Comparison of ENCODE assay signal across 18 cellular contexts in genomic region chrX:41946973-41947612, GRCh38. TPM values are rescaled to one million over a fixed set of nuclear protein-coding genes. Genes with fewer than 3 reads are reported as not detected.
DNase-seq lines count a peak whose midpoint lies in the region; ATAC-seq, FAIRE-seq and TF ChIP-seq lines count a peak whose summit lies in the region.
"Had no signal": no experiment of that assay in that cellular context is flagged by ENCODE, and none has a peak within 500 bp of the region (broad histone marks: within the 10 kb centered on the region; RNA-seq: fewer than 3 reads in every experiment).

No MANE protein-coding gene starts in this region.

- no peak overlapping the region for H3K4me3 ChIP-seq in A549
- H3K4me3 ChIP-seq in HEK293 (ENCODE audit: low read depth, low read length) = no peak overlapping the region
- no peak overlapping the region for H3K4me3 ChIP-seq in WERI-Rb-1 (ENCODE audit: low read depth, low read length)
- peak overlapping the region; percentile 26; the same call in 1 of the 2 replicates for H3K4me3 ChIP-seq in iPS-20b (ENCODE audit: low read length)
- H3K4me3 ChIP-seq in osteoblast (ENCODE audit: insufficient read depth, low read length) = no peak overlapping the region
- H3K4me3 ChIP-seq: upper lobe of right lung had no signal

- TF ChIP-seq CTCF in A549 (IDR thresholded peaks at IDR 0.05) (no peak), HEK293 (tag by site-specific recombination; IDR thresholded peaks at IDR 0.05) (no peak), WERI-Rb-1 (IDR thresholded peaks at IDR 0.05; ENCODE audit: low read depth, low read length) (no peak), osteoblast (IDR thresholded peaks at IDR 0.05; ENCODE audit: extremely low read depth, low read depth, low read length) (no peak)

- peak overlapping the region; percentile 61 for H3K9ac ChIP-seq in iPS-20b (ENCODE audit: low read depth, low read length)

- H3K9me3 ChIP-seq in A549 = no peaks in the 10 kb centered on the region
- no peaks in the 10 kb centered on the region for H3K9me3 ChIP-seq in HEK293 (ENCODE audit: control insufficient read depth, insufficient read depth, low read depth, low read length)
- no peaks in the 10 kb centered on the region for H3K9me3 ChIP-seq in WERI-Rb-1 (ENCODE audit: severe bottlenecking)
- no peaks in the 10 kb centered on the region for H3K9me3 ChIP-seq in iPS-20b (ENCODE audit: insufficient read depth, low read depth, low read length)
- H3K9me3 ChIP-seq in osteoblast (ENCODE audit: low read depth, low read length) = no peaks in the 10 kb centered on the region
- H3K9me3 ChIP-seq: upper lobe of right lung had no signal

- CTCF ChIA-PET in A549 (lab: Yijun Ruan, JAX) (no interaction called here), HEK293 (lab: Yijun Ruan, JAX) (interaction anchor here (1.4 kb wide), 1 partner anchor 67 kb away, joined by 3 read pairs; no protein-coding TSS in a partner anchor)

- FAIRE-seq in A549 (lab: Jason Lieb, UNC) = peak; percentile 32
- no peak for FAIRE-seq in RCC 7860 (lab: Jason Lieb, UNC)

- TF ChIP-seq POLR2A in A549 (IDR thresholded peaks at IDR 0.05; ENCODE audit: low read length) = no peak

- no peak for TF ChIP-seq RAD21 in A549 (conservative IDR thresholded peaks at IDR 0.05 in 1 of 2, IDR thresholded peaks at IDR 0.05 in 1 of 2)

- H3K27me3 ChIP-seq in WERI-Rb-1 (ENCODE audit: insufficient read depth, low read depth, severe bottlenecking) (no peaks in the 10 kb centered on the region), iPS-20b (ENCODE audit: insufficient read depth, low read length) (no peaks in the 10 kb centered on the region), osteoblast (ENCODE audit: insufficient read depth, low read length) (peaks cover 2% of the 10 kb centered on the region)
- H3K27me3 ChIP-seq: brain microvascular endothelial cell, upper lobe of right lung had no signal

- ATAC-seq in A549 (no peak), GM18868 (IDR thresholded peaks at IDR 0.05; ENCODE audit: unreplicated experiment) (no peak)
- ATAC-seq: esophagus mucosa, left ventricle myocardium superior, sciatic nerve, upper lobe of right lung had no signal

- no peaks in the 10 kb centered on the region for H3K79me2 ChIP-seq in osteoblast (ENCODE audit: insufficient read depth, low read length)

- H3K36me3 ChIP-seq in HEK293 (ENCODE audit: control insufficient read depth in 2 of 2, insufficient read depth in 1 of 2, low read length in 2 of 2) = no peaks in the 10 kb centered on the region
- no peaks in the 10 kb centered on the region for H3K36me3 ChIP-seq in WERI-Rb-1
- no peaks in the 10 kb centered on the region for H3K36me3 ChIP-seq in iPS-20b (ENCODE audit: insufficient read depth, low read depth, low read length)
- H3K36me3 ChIP-seq in osteoblast (ENCODE audit: insufficient read depth, low read length) = no peaks in the 10 kb centered on the region
- H3K36me3 ChIP-seq: brain microvascular endothelial cell, upper lobe of right lung had no signal

- no peak overlapping the region for H3K27ac ChIP-seq in A549
- no peak overlapping the region for H3K27ac ChIP-seq in HEK293 (ENCODE audit: extremely low read depth, low read depth, low read length)
- H3K27ac ChIP-seq in WERI-Rb-1 = no peak overlapping the region
- peak overlapping the region; percentile 32 for H3K27ac ChIP-seq in iPS-20b (ENCODE audit: low read length)
- no peak overlapping the region for H3K27ac ChIP-seq in osteoblast (ENCODE audit: low read depth, low read length)
- H3K27ac ChIP-seq: brain microvascular endothelial cell, upper lobe of right lung had no signal

- H4K20me1 ChIP-seq in osteoblast (ENCODE audit: insufficient read depth, low read length) = no peaks in the 10 kb centered on the region

- no peak overlapping the region for H3K4me2 ChIP-seq in A549
- no peak overlapping the region for H3K4me2 ChIP-seq in osteoblast (ENCODE audit: insufficient read depth, low read length)

- WGBS in A549 (ENCODE audit: missing lambda C conversion rate) = 68% methylated on average over 5 of the region's 5 CpGs

- TF ChIP-seq EP300 in A549 (IDR thresholded peaks at IDR 0.05) = no peak

- H2AFZ ChIP-seq in osteoblast (ENCODE audit: low read length) = no peak overlapping the region

- H3K4me1 ChIP-seq in A549 = no peaks in the 10 kb centered on the region
- H3K4me1 ChIP-seq in HEK293 (ENCODE audit: control insufficient read depth, insufficient read depth, low read length) = no peaks in the 10 kb centered on the region
- peaks cover 21% of the 10 kb centered on the region; the same call in 1 of the 2 replicates for H3K4me1 ChIP-seq in iPS-20b (ENCODE audit: insufficient read depth, low read length)
- no peaks in the 10 kb centered on the region for H3K4me1 ChIP-seq in osteoblast (ENCODE audit: insufficient read depth, low read length)
- H3K4me1 ChIP-seq: upper lobe of right lung had no signal

- POLR2A ChIA-PET in A549 (lab: Yijun Ruan, JAX) (no interaction called here), HEK293 (lab: Yijun Ruan, JAX) (no interaction called here)

- no peak for DNase-seq in A549 (ENCODE audit: low read depth in 1 of 2, low spot score in 1 of 2)
- peak; percentile 27 for DNase-seq in WERI-Rb-1
- no peak for DNase-seq in RCC 7860 (ENCODE audit: low spot score)
- no peak for DNase-seq in GF-D8 (lab: John Stamatoyannopoulos, UW)
- no peak for DNase-seq in osteoblast (ENCODE audit: insufficient read length, low spot score, missing footprints)
- DNase-seq: activated T-cell treated with anti-CD3 and anti-CD28 coated beads, Interleukin-2, amount 50 U/mL, for 24 hours; brain microvascular endothelial cell; CD4-positive, alpha-beta memory T cell; HFFc6; left ventricle myocardium superior; NCI-H1694 treated with DMSO at 0.1 percent for 48 hours; NCI-H345; upper lobe of right lung had no signal

TF ChIP-seq in A549, 52 proteins besides CTCF, POLR2A, EP300 and RAD21 (continues in another document):
- TF ChIP-seq, protein P1, sequence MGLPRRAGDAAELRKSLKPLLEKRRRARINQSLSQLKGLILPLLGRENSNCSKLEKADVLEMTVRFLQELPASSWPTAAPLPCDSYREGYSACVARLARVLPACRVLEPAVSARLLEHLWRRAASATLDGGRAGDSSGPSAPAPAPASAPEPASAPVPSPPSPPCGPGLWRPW (IDR thresholded peaks at IDR 0.05) = no peak
- TF ChIP-seq HOXB13 (CRISPR knock-in tag; IDR thresholded peaks at IDR 0.05; ENCODE audit: low read depth) (no peak), TP53 (CRISPR knock-in tag; IDR thresholded peaks at IDR 0.05) (no peak)

TF ChIP-seq in HEK293, 187 proteins besides CTCF, POLR2A, EP300 and RAD21:
- TF ChIP-seq, protein P2, sequence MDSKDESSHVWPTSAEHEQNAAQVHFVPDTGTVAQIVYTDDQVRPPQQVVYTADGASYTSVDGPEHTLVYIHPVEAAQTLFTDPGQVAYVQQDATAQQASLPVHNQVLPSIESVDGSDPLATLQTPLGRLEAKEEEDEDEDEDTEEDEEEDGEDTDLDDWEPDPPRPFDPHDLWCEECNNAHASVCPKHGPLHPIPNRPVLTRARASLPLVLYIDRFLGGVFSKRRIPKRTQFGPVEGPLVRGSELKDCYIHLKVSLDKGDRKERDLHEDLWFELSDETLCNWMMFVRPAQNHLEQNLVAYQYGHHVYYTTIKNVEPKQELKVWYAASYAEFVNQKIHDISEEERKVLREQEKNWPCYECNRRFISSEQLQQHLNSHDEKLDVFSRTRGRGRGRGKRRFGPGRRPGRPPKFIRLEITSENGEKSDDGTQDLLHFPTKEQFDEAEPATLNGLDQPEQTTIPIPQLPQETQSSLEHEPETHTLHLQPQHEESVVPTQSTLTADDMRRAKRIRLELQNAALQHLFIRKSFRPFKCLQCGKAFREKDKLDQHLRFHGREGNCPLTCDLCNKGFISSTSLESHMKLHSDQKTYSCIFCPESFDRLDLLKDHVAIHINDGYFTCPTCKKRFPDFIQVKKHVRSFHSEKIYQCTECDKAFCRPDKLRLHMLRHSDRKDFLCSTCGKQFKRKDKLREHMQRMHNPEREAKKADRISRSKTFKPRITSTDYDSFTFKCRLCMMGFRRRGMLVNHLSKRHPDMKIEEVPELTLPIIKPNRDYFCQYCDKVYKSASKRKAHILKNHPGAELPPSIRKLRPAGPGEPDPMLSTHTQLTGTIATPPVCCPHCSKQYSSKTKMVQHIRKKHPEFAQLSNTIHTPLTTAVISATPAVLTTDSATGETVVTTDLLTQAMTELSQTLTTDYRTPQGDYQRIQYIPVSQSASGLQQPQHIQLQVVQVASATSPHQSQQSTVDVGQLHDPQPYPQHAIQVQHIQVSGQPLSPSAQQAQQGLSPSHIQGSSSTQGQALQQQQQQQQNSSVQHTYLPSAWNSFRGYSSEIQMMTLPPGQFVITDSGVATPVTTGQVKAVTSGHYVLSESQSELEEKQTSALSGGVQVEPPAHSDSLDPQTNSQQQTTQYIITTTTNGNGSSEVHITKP (tag by site-specific recombination; IDR thresholded peaks at IDR 0.05) = no peak
- TF ChIP-seq ZNF169 (tag by site-specific recombination; IDR thresholded peaks at IDR 0.05) (no peak), TRIM28 (IDR thresholded peaks at IDR 0.05; ENCODE audit: borderline replicate concordance, low read length) (peak; percentile 25; the same call in 1 of the 2 replicates)

RNA-seq across cellular contexts. Expression of gene CASK, which starts 23.7 kb away (rescaled TPM):
- polyA plus RNA-seq in A549 (2011; rRNA removed) (51.4 and 57.6 TPM in 2 replicates), A549 (2017; fragmentation: RNase III; extraction: RNeasy Plus Mini Kit Qiagen cat#74134 plus additional on column Dnase treatment) (23.3 to 27.1 TPM (median 25.7 TPM) in 3 replicates)
- 9.7 and 10.9 TPM in 2 replicates for polyA plus RNA-seq in A549 (2012; cell fraction: cytosol; rRNA removed)
- polyA plus RNA-seq in A549 (2012; cell fraction: nucleus; rRNA removed) = 5.2 and 6.8 TPM in 2 replicates
- 30.0 and 40.0 TPM in 2 replicates for polyA minus RNA-seq in A549 (2011; rRNA and poly(A)+ RNA removed)
- total RNA-seq in osteoblast = 40.4 and 55.4 TPM in 2 replicates
